Comparison of ENCODE assay signal across 8 cellular contexts in the genomic region with DNA sequence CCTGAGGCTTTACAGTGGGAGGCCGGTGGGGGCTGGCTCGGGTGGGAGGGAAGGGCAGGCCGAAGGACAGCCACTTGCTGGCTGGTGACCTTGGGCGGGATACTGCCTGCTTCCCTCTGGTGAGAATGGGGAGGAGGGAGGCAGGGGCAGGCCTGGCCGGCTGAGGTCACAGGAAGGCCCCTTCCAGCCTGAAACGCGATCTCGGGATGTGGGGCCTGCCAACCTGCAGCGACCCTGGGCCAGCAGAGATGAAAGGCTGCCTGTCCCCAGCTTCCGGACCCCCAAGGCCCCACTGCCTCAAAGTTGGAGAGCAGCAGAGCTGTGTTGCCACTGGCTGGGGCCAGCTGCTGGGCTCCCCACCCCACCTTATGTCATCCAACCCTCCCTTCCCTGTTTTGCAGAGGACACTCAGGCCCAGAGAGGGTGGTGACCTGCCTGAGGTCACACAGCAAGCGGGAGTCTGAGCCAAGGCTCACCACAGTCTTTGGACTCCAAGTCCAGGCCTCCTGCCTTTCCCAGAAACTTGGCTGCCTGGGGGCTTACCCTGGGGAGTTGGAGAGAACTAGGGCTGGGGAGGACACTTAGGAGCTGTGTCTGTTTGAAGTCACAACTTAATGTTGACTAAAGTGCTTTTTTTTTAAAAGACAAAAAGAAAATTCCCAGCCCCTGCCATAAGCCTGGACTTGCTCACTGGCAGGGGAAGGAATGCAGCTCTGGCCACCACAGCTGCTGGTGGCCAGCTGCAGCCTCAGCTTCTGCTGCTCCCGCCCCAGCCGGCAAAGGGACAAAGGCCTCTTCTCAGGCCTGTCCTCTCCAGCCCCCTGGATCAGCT. TPM values are rescaled to one million over a fixed set of nuclear protein-coding genes. Genes with fewer than 3 reads are reported as not detected.
A peak's percentile ranks its signal among the peaks of the same experiment; 100 is the strongest.
DNase-seq lines count a peak whose midpoint lies in the region; ATAC-seq and TF ChIP-seq lines count a peak whose summit lies in the region.

No MANE protein-coding gene starts in this region.

- peak overlapping the region; percentile 98 for H3K27ac Mint-ChIP-seq in mesothelial cell of epicardium

- no peak overlapping the region for H3K4me3 Mint-ChIP-seq in mesothelial cell of epicardium

- no peaks in the 10 kb centered on the region for H3K9me3 Mint-ChIP-seq in mesothelial cell of epicardium

- POLR2A ChIA-PET in RWPE1 (lab: Yijun Ruan, JAX; ENCODE audit: low non-redundant PET), result no interaction called here

- no peaks in the 10 kb centered on the region for H3K27me3 ChIP-seq in esophagus muscularis mucosa
- H3K27me3 ChIP-seq in thyroid gland, result no peaks in the 10 kb centered on the region

- 17% methylated on average over 6 of the region's 13 CpGs for WGBS in esophagus muscularis mucosa
- 14 to 21% methylated on average over 9 to 12 of the region's 13 CpGs for WGBS in thyroid gland, 2 donors

- peaks cover 28 to 41% (median 33%) of the 10 kb centered on the region in 4 donors for H3K4me1 ChIP-seq in esophagus muscularis mucosa
- peaks cover 23 to 31% of the 10 kb centered on the region in 2 donors for H3K4me1 ChIP-seq in thyroid gland

- ATAC-seq in HG03342 (IDR thresholded peaks at IDR 0.05; ENCODE audit: unreplicated experiment) (no peak), GM19463 (IDR thresholded peaks at IDR 0.05; ENCODE audit: unreplicated experiment) (no peak)

- TF ChIP-seq POLR2A in esophagus muscularis mucosa (IDR thresholded peaks at IDR 0.05; ENCODE audit: low read depth), result no peak
- TF ChIP-seq POLR2A in thyroid gland (IDR thresholded peaks at IDR 0.05), result no peak

- TF ChIP-seq CTCF in RWPE1 (conservative IDR thresholded peaks at IDR 0.05; ENCODE audit: low read depth), result no peak
- no peak for TF ChIP-seq CTCF in esophagus muscularis mucosa (IDR thresholded peaks at IDR 0.05)
- TF ChIP-seq CTCF in mesothelial cell of epicardium (IDR thresholded peaks at IDR 0.05; ENCODE audit: unreplicated experiment), result no peak
- TF ChIP-seq CTCF in thyroid gland (IDR thresholded peaks at IDR 0.05), result no peak

- H3K36me3 ChIP-seq in esophagus muscularis mucosa, result no peaks in the 10 kb centered on the region
- no peaks in the 10 kb centered on the region for H3K36me3 ChIP-seq in thyroid gland

- peaks cover 37% of the 10 kb centered on the region for H3K4me1 Mint-ChIP-seq in mesothelial cell of epicardium

- intact Hi-C loops in esophagus muscularis mucosa (cut with DNase I) (no loop called here), thyroid gland (cut with DNase I) (no loop called here)

- H3K9me3 ChIP-seq in esophagus muscularis mucosa (no peaks in the 10 kb centered on the region), thyroid gland (no peaks in the 10 kb centered on the region)

- H3K27ac ChIP-seq in RWPE1 (peak overlapping the region; percentile 98), esophagus muscularis mucosa (replicated peaks in 1 of 4) (peak overlapping the region; percentile 90 to 95 (median 94)), thyroid gland (peak overlapping the region; percentile 93 to 95 (median 93))

- peak overlapping the region in 3 of 4 donors; percentile 10 to 33 (median 18) for H3K4me3 ChIP-seq in esophagus muscularis mucosa
- no peak overlapping the region for H3K4me3 ChIP-seq in thyroid gland (replicated peaks in 1 of 3)

- no peaks in the 10 kb centered on the region for H3K27me3 Mint-ChIP-seq in mesothelial cell of epicardium (ENCODE audit: low read depth)

- no peak for TF ChIP-seq EP300 in esophagus muscularis mucosa (IDR thresholded peaks at IDR 0.05)

- H3K36me3 Mint-ChIP-seq in mesothelial cell of epicardium, result no peaks in the 10 kb centered on the region

- CTCF ChIA-PET in RWPE1 (lab: Yijun Ruan, JAX), result interaction anchor here (0.6 to 0.7 kb wide), 3 partner anchors 26 to 208 kb away, joined by 3 to 4 read pairs (median 4); no protein-coding TSS in a partner anchor

- DNase-seq in RWPE1 (ENCODE audit: low spot score) (no peak), esophagus muscularis mucosa (ENCODE audit: extremely low spot score) (no peak), mesothelial cell of epicardium (ENCODE audit: low spot score in 2 of 2, unreplicated experiment in 2 of 2) (no peak), thyroid gland (peak; percentile 85 to 86), mesenteric fat pad (ENCODE audit: low spot score) (no peak), NCI-H2196 (lab: John Stamatoyannopoulos, UW; ENCODE audit: unreplicated experiment) (no peak)

RNA-seq across cellular contexts. Expression of gene WASF2, which starts 14.8 kb away (rescaled TPM):
- 100 to 1,000 TPM in 2 of 4 donors, 10 to 100 TPM in 2; 78.5 to 141 (median 101) TPM for total RNA-seq in esophagus muscularis mucosa
- 97.8 to 102 TPM (median 99.3 TPM) in 3 replicates for total RNA-seq in mesothelial cell of epicardium
- 10 to 100 TPM; 38.3 to 47.7 (median 46.7) TPM for total RNA-seq in thyroid gland
- 156 TPM for total RNA-seq in mesenteric fat pad

Comparison
In these comparisons a context has a peak if more than half of its experiments do, and no peak if none do; other contexts are left out.
1. DNase-seq: peak in thyroid gland (2 of 2); none in RWPE1 (single experiment), esophagus muscularis mucosa (single experiment), mesothelial cell of epicardium (0 of 2), mesenteric fat pad (single experiment) and NCI-H2196 (single experiment).
2. H3K4me3 ChIP-seq: peak in esophagus muscularis mucosa (3 of 4); none in thyroid gland (0 of 3).
3. Peak in every context shown above with its lines, with median percentiles within 50 percentile points of each other: H3K27ac ChIP-seq.